In the genomic region with DNA sequence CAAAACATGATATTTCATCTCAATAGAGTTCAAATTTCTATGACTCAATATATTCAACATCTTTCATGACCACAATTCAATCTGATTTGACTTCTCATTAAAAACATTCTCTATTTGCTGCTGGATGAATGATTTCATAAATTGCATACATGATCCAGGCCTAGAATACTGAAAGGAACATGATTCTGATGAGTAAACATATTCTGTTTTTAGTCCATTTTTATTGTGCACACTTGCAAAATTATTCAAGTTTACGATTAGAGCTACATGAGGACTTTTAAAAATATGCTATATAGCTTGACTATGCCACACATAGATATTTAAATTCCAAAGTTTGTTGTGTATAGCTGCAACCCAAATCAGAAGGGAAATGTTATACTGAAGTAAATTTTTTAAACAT, we compare ENCODE assay signal across 7 cellular contexts.
"Had no signal": no experiment of that assay in that cellular context is flagged by ENCODE, and none has a peak within 500 bp of the region (broad histone marks: within the 10 kb centered on the region; RNA-seq: fewer than 3 reads in every experiment).

No MANE protein-coding gene starts in this region.

- H3K9ac ChIP-seq: KMS-11 had no signal

- FAIRE-seq: HTR-8/SVneo had no signal

- H3K4me2 ChIP-seq: KMS-11 had no signal

- DNase-seq: IMR-90, Karpas-422, KBM-7, KG1 had no signal

- H3K27ac ChIP-seq: HL-60, KMS-11 had no signal
